ENCODE assay signal across 1 cellular context in genomic region chr15:78422571-78423340, GRCh38.
TF ChIP-seq lines count a peak whose summit lies in the region.

No MANE protein-coding gene starts in this region.

TF ChIP-seq in HepG2, 621 proteins besides CTCF, POLR2A, EP300 and RAD21 (continued from another document and continues in another):
- TF ChIP-seq ZNF800 (CRISPR knock-in tag; IDR thresholded peaks at IDR 0.05) (no peak), AKNA (CRISPR knock-in tag; IDR thresholded peaks at IDR 0.05; ENCODE audit: borderline replicate concordance) (no peak), ZNF549 (CRISPR knock-in tag; IDR thresholded peaks at IDR 0.05) (no peak), ZMYM4 (CRISPR knock-in tag; IDR thresholded peaks at IDR 0.05) (no peak), NCOR1 (IDR thresholded peaks at IDR 0.05; ENCODE audit: borderline replicate concordance, low read length) (no peak; the same call in 1 of the 2 replicates), ZSCAN5A (CRISPR knock-in tag; IDR thresholded peaks at IDR 0.05; ENCODE audit: borderline replicate concordance) (no peak), SNAPC4 (CRISPR knock-in tag; IDR thresholded peaks at IDR 0.05) (no peak), HDAC6 (IDR thresholded peaks at IDR 0.05; ENCODE audit: low read depth, low read length) (no peak), MED1 (CRISPR knock-in tag; IDR thresholded peaks at IDR 0.05) (0 out of 2 replicates have a peak, but pooled peaks have one; percentile 26), ZMYM3 (CRISPR knock-in tag; IDR thresholded peaks at IDR 0.05) (0 out of 2 replicates have a peak, but pooled peaks have one; percentile 16), PRDM10 (CRISPR knock-in tag; IDR thresholded peaks at IDR 0.05; ENCODE audit: low read depth) (no peak), E2F1 (CRISPR knock-in tag; IDR thresholded peaks at IDR 0.05) (no peak), PRDM4 (CRISPR knock-in tag; IDR thresholded peaks at IDR 0.05; ENCODE audit: borderline replicate concordance) (no peak), THYN1 (CRISPR knock-in tag; IDR thresholded peaks at IDR 0.05; ENCODE audit: borderline replicate concordance, low read depth) (no peak), SSRP1 (CRISPR knock-in tag; IDR thresholded peaks at IDR 0.05) (no peak), ATF2 (CRISPR knock-in tag; IDR thresholded peaks at IDR 0.05) (0 out of 2 replicates have a peak, but pooled peaks have one; percentile 33), DMAP1 (CRISPR knock-in tag; IDR thresholded peaks at IDR 0.05) (no peak), KDM2A (CRISPR knock-in tag; IDR thresholded peaks at IDR 0.05; ENCODE audit: borderline replicate concordance, low read depth) (no peak), ZNF367 (CRISPR knock-in tag; IDR thresholded peaks at IDR 0.05; ENCODE audit: borderline replicate concordance) (no peak), SALL1 (CRISPR knock-in tag; IDR thresholded peaks at IDR 0.05) (peak; percentile 49; the same call in 1 of the 2 replicates), ZNF17 (CRISPR knock-in tag; IDR thresholded peaks at IDR 0.05) (no peak)
